Comparison of ENCODE assay signal across 8 cellular contexts in genomic region chrX:153971124-153971631, GRCh38. TPM values are rescaled to one million over a fixed set of nuclear protein-coding genes. Genes with fewer than 3 reads are reported as not detected.
DNase-seq lines count a peak whose midpoint lies in the region; ATAC-seq, FAIRE-seq and TF ChIP-seq lines count a peak whose summit lies in the region.

No MANE protein-coding gene starts in this region.

- no peaks in the 10 kb centered on the region for H3K9me3 Mint-ChIP-seq in activated CD8-positive, alpha-beta memory T cell treated with anti-CD3 and anti-CD28 coated beads, Interleukin-2, amount 10 ng/mL, durations not matched to agents 7 days and 5 days (ENCODE audit: low read depth)

- no peaks in the 10 kb centered on the region for H3K9me3 ChIP-seq in BLaER1 treated with 17β-estradiol and CSF1 and Interleukin-3, amounts not matched to agents 10 nM and 100 nM (replicated peaks in 1 of 11)
- H3K9me3 ChIP-seq in H1 (ENCODE audit: insufficient read depth in 2 of 2, low read depth in 1 of 2, low read length in 1 of 2) (no peaks in the 10 kb centered on the region), mesodermal cell (ENCODE audit: control insufficient read depth, low read length) (no peaks in the 10 kb centered on the region)

- peak overlapping the region; percentile 93 to 100 (median 99) for H3K27ac ChIP-seq in BLaER1 treated with 17β-estradiol and CSF1 and Interleukin-3, amounts not matched to agents 10 nM and 100 nM
- peak overlapping the region; percentile 99 for H3K27ac ChIP-seq in H1 (ENCODE audit: low read depth, low read length)
- H3K27ac ChIP-seq in mesodermal cell (ENCODE audit: low read depth, low read length, severe bottlenecking) = peak overlapping the region; percentile 100

- ATAC-seq in GM19351 (IDR thresholded peaks at IDR 0.05; ENCODE audit: unreplicated experiment) = peak; percentile 37
- peak; percentile 31 for ATAC-seq in HG03571 (IDR thresholded peaks at IDR 0.05; ENCODE audit: unreplicated experiment)
- ATAC-seq in activated CD8-positive, alpha-beta memory T cell treated with anti-CD3 and anti-CD28 coated beads, Interleukin-2, amount 10 ng/mL, durations not matched to agents 7 days and 5 days = peak; percentile 40

- no peak overlapping the region for H2BK15ac ChIP-seq in H1 (ENCODE audit: low read length)

- no peak for FAIRE-seq in H1 (lab: Jason Lieb, UNC)

- H2BK20ac ChIP-seq in H1 (ENCODE audit: low read length) = no peak overlapping the region

- peak overlapping the region; percentile 98 for H3K4ac ChIP-seq in H1 (replicated peaks; ENCODE audit: insufficient read length, low read depth, low read length)

- peak overlapping the region; percentile 82 to 92 (median 89) for H3K4me2 ChIP-seq in BLaER1 treated with 17β-estradiol and CSF1 and Interleukin-3, amounts not matched to agents 10 nM and 100 nM
- H3K4me2 ChIP-seq in H1 (ENCODE audit: insufficient read depth in 1 of 2, low read depth in 2 of 2, low read length in 2 of 2) = peak overlapping the region; percentile 66 to 69

- TF ChIP-seq POLR2A in H1 (IDR thresholded peaks at IDR 0.05; ENCODE audit: control extremely low read depth in 1 of 2, low read depth in 2 of 2, low read length in 2 of 2) = 0 out of 3 replicates have a peak, but pooled peaks of 1 of the 2 experiments have one; percentile 52

- no peak overlapping the region for H3K23ac ChIP-seq in H1 (ENCODE audit: insufficient read length)

- H4K91ac ChIP-seq in H1 (replicated peaks; ENCODE audit: insufficient read length, low read length) = peak overlapping the region; percentile 100

- H3K23me2 ChIP-seq in H1 (ENCODE audit: low read depth, low read length) = peaks cover 8% of the 10 kb centered on the region; the same call in 1 of the 2 replicates

- H2AFZ ChIP-seq in H1 (ENCODE audit: low read length) = no peak overlapping the region

- TF ChIP-seq EP300 in H1 (IDR thresholded peaks at IDR 0.05; ENCODE audit: borderline replicate concordance in 1 of 2, low read depth in 2 of 2, low read length in 2 of 2) = no peak

- POLR2A ChIA-PET in H1 (lab: Charles Lee; ENCODE audit: partially characterized antibody) = interaction anchor here (0.6 to 4.6 kb wide), 35 partner anchors 9 to 399 kb away, joined by 3 to 43 read pairs (median 4); partner anchors contain the start of genes ARHGAP4, IRAK1, L1CAM and SRPK3

- peak overlapping the region; percentile 100 for H3K27ac Mint-ChIP-seq in activated CD8-positive, alpha-beta memory T cell treated with anti-CD3 and anti-CD28 coated beads, Interleukin-2, amount 10 ng/mL, durations not matched to agents 7 days and 5 days

- H3K27me3 Mint-ChIP-seq in activated CD8-positive, alpha-beta memory T cell treated with anti-CD3 and anti-CD28 coated beads, Interleukin-2, amount 10 ng/mL, durations not matched to agents 7 days and 5 days = no peaks in the 10 kb centered on the region

- H2AK5ac ChIP-seq in H1 (ENCODE audit: low read depth, low read length) = peak overlapping the region; percentile 90; the same call in 1 of the 2 replicates

- H3K9ac ChIP-seq in BLaER1 treated with 17β-estradiol and CSF1 and Interleukin-3, amounts not matched to agents 10 nM and 100 nM = peak overlapping the region; percentile 92 to 100 (median 98)
- peak overlapping the region; percentile 95 to 100 (median 99) for H3K9ac ChIP-seq in H1 (replicated peaks in 1 of 4; ENCODE audit: extremely low read depth in 1 of 4, low read depth in 3 of 4, low read length in 3 of 4)

- peak overlapping the region; percentile 99; the same call in 1 of the 2 replicates for H2BK12ac ChIP-seq in H1 (ENCODE audit: low read depth, low read length)

- peaks cover 0 to 22% (median 0%) of the 10 kb centered on the region in 11 experiments; a peak in 6 of 22 replicates for H3K36me3 ChIP-seq in BLaER1 treated with 17β-estradiol and CSF1 and Interleukin-3, amounts not matched to agents 10 nM and 100 nM
- H3K36me3 ChIP-seq in H1 (ENCODE audit: control insufficient read depth in 2 of 4, insufficient read depth in 4 of 4, low read length in 3 of 4) (no peaks in the 10 kb centered on the region), mesodermal cell (ENCODE audit: control insufficient read depth, insufficient read depth, low read length) (peaks cover 18% of the 10 kb centered on the region)

- no peak for TF ChIP-seq RAD21 in H1 (IDR thresholded peaks at IDR 0.05 in 1 of 2, conservative IDR thresholded peaks at IDR 0.05 in 1 of 2; ENCODE audit: low read depth in 2 of 2, low read length in 2 of 2)

- peak overlapping the region; percentile 97 for H3K56ac ChIP-seq in H1 (replicated peaks; ENCODE audit: insufficient read length, low read depth, low read length)

- H2BK120ac ChIP-seq in H1 (replicated peaks; ENCODE audit: low read depth, low read length) = peak overlapping the region; percentile 83

- peaks cover 35 to 45% of the 10 kb centered on the region in 2 experiments for H3K79me2 ChIP-seq in H1 (ENCODE audit: control insufficient read depth in 1 of 2, insufficient read depth in 2 of 2, low read length in 2 of 2)

- peaks cover 67 to 74% (median 69%) of the 10 kb centered on the region in 11 experiments for H3K27me3 ChIP-seq in BLaER1 treated with 17β-estradiol and CSF1 and Interleukin-3, amounts not matched to agents 10 nM and 100 nM
- no peaks in the 10 kb centered on the region for H3K27me3 ChIP-seq in H1 (replicated peaks in 1 of 4; ENCODE audit: control insufficient read depth in 3 of 4, extremely low read depth in 1 of 4, insufficient read depth in 3 of 4, low read length in 3 of 4)

- H3K18ac ChIP-seq in H1 (ENCODE audit: extremely low read depth, low read length) = peak overlapping the region; percentile 96

- peak overlapping the region; percentile 95 for H3K4me3 Mint-ChIP-seq in activated CD8-positive, alpha-beta memory T cell treated with anti-CD3 and anti-CD28 coated beads, Interleukin-2, amount 10 ng/mL, durations not matched to agents 7 days and 5 days

- no peak overlapping the region for H3K14ac ChIP-seq in H1 (ENCODE audit: insufficient read length)

- peaks cover 2% of the 10 kb centered on the region; the same call in 1 of the 2 replicates for H3K79me1 ChIP-seq in H1 (ENCODE audit: low read depth, low read length)

- peak overlapping the region; percentile 72 to 97 (median 86) for H3K4me3 ChIP-seq in BLaER1 treated with 17β-estradiol and CSF1 and Interleukin-3, amounts not matched to agents 10 nM and 100 nM
- H3K4me3 ChIP-seq in H1 (ENCODE audit: extremely low read depth in 1 of 4, insufficient read depth in 2 of 4, low read depth in 3 of 4, low read length in 4 of 4) = peak overlapping the region; percentile 92 to 99 (median 95)
- peak overlapping the region; percentile 62 for H3K4me3 ChIP-seq in mesodermal cell (ENCODE audit: extremely low read depth, insufficient read depth, low read length, poor library complexity, severe bottlenecking)

- H3K4me1 ChIP-seq in BLaER1 treated with 17β-estradiol and CSF1 and Interleukin-3, amounts not matched to agents 10 nM and 100 nM = peaks cover 53 to 69% (median 58%) of the 10 kb centered on the region in 10 experiments
- H3K4me1 ChIP-seq in H1 (replicated peaks in 1 of 4; ENCODE audit: control insufficient read depth in 3 of 4, insufficient read depth in 4 of 4, low read length in 3 of 4) = peaks cover 4 to 26% (median 15%) of the 10 kb centered on the region in 4 experiments
- peaks cover 25% of the 10 kb centered on the region for H3K4me1 ChIP-seq in mesodermal cell (ENCODE audit: control insufficient read depth, insufficient read depth, low read length, poor library complexity, severe bottlenecking)

- H3K36me3 Mint-ChIP-seq in activated CD8-positive, alpha-beta memory T cell treated with anti-CD3 and anti-CD28 coated beads, Interleukin-2, amount 10 ng/mL, durations not matched to agents 7 days and 5 days = peaks cover 24% of the 10 kb centered on the region

- 0% methylated on average over 14 of the region's 52 CpGs; no CpG with 5 or more reads in 1 of the 2 experiments for WGBS in H1 (ENCODE audit: extremely low coverage in 1 of 2, insufficient coverage in 1 of 2, insufficient read length in 1 of 2, insufficient replicate concordance in 2 of 2, low coverage in 1 of 2, low lambda C conversion rate in 2 of 2, missing lambda C conversion rate in 1 of 2), 2 experiments
- WGBS in mesodermal cell (ENCODE audit: insufficient coverage in 2 of 2), 2 experiments = 0% methylated on average over 7 to 26 of the region's 52 CpGs

- peak overlapping the region; percentile 100 for H4K8ac ChIP-seq in H1 (ENCODE audit: extremely low read depth, insufficient read depth, low read length)

- peaks cover 65 to 87% (median 76%) of the 10 kb centered on the region in 11 experiments; a peak in 21 of 22 replicates for H4K20me1 ChIP-seq in BLaER1 treated with 17β-estradiol and CSF1 and Interleukin-3, amounts not matched to agents 10 nM and 100 nM
- H4K20me1 ChIP-seq in H1 (replicated peaks in 1 of 2; ENCODE audit: control insufficient read depth in 1 of 2, insufficient read depth in 2 of 2, low read length in 2 of 2) = peaks cover 18 to 23% of the 10 kb centered on the region in 2 experiments

- CTCF ChIA-PET in activated CD8-positive, alpha-beta memory T cell treated with anti-CD3 and anti-CD28 coated beads, Interleukin-2, amount 10 ng/mL, durations not matched to agents 7 days and 5 days (lab: Charles Lee) = interaction anchor here (0.8 to 5.7 kb wide), 6 partner anchors 9 to 428 kb away, joined by 3 to 49 read pairs (median 4); partner anchors contain the start of genes ARHGAP4, PLXNB3 and RPL10
- CTCF ChIA-PET in H1 (lab: Charles Lee; ENCODE audit: partially characterized antibody) = interaction anchor here (2.5 to 11.2 kb wide), 2 partner anchors 23 to 42 kb away, joined by 8 to 102 read pairs; partner anchors contain the start of gene RENBP

- H3K4me1 Mint-ChIP-seq in activated CD8-positive, alpha-beta memory T cell treated with anti-CD3 and anti-CD28 coated beads, Interleukin-2, amount 10 ng/mL, durations not matched to agents 7 days and 5 days = peaks cover 35% of the 10 kb centered on the region

- DNase-seq in NOMO-1 (lab: John Stamatoyannopoulos, UW; ENCODE audit: unreplicated experiment in 2 of 2) (peak; percentile 80 to 93), H1 (ENCODE audit: low read depth in 1 of 2, low spot score in 2 of 2) (peak in 1 of 2 experiments; percentile 76)
- peak; percentile 92 for DNase-seq in activated CD8-positive, alpha-beta memory T cell treated with anti-CD3 and anti-CD28 coated beads, Interleukin-2, amount 10 ng/mL, durations not matched to agents 7 days and 5 days
- peak; percentile 50 for DNase-seq in stimulated activated CD8-positive, alpha-beta memory T cell treated with anti-CD3 and anti-CD28 coated beads, Interleukin-15, amount 100 ng/mL, for 24 hours (ENCODE audit: low read depth)

- TF ChIP-seq CTCF in H1 (IDR thresholded peaks at IDR 0.05; ENCODE audit: control extremely low read depth in 1 of 3, insufficient read depth in 1 of 3, low read depth in 1 of 3, low read length in 3 of 3) = no peak

- peak overlapping the region; percentile 96 for H4K5ac ChIP-seq in H1 (ENCODE audit: insufficient read length, low read depth, low read length)

- peak overlapping the region; percentile 99 for H2BK5ac ChIP-seq in H1 (ENCODE audit: low read depth, low read length)

RNA-seq across cellular contexts. Expression of gene HCFC1, which starts 0.4 kb away (rescaled TPM):
- total RNA-seq in activated CD8-positive, alpha-beta memory T cell treated with anti-CD3 and anti-CD28 coated beads, Interleukin-2, amount 10 ng/mL, durations not matched to agents 7 days and 5 days = 100 to 1,000 TPM; 136 to 138 TPM
- 117 and 120 TPM in 2 replicates for total RNA-seq in H1 (2021; fragmentation: NEBNext Ultra II Directional; extraction: Animal tissue kit (Norgen Biotek cat#: 25700))
- 24.9 and 44.8 TPM in 2 replicates for polyA plus RNA-seq in H1 (2011; rRNA removed)
- 19.1 TPM for polyA plus RNA-seq in H1 (2011; cell fraction: cytosol; rRNA removed)
- polyA plus RNA-seq in H1 (2011; cell fraction: nucleus; rRNA removed) = 58.3 TPM
- polyA plus RNA-seq in H1 (2012, experiment 1 of 2) = 68.3 to 93.0 TPM (median 82.4 TPM) in 4 replicates
- polyA plus RNA-seq in H1 (2012, experiment 2 of 2) = 84.1 TPM
- 56.8 TPM for polyA plus RNA-seq in H1 (2013, experiment 1 of 2)
- 47.2 TPM for polyA plus RNA-seq in H1 (2013, experiment 2 of 2)
- 20.7 TPM in 2 replicates for polyA minus RNA-seq in H1 (2011; rRNA and poly(A)+ RNA removed)
- 67.4 TPM for polyA minus RNA-seq in H1 (2011; cell fraction: cytosol; rRNA and poly(A)+ RNA removed)
- 37.2 TPM for polyA minus RNA-seq in H1 (2011; cell fraction: nucleus; rRNA and poly(A)+ RNA removed)
- polyA plus RNA-seq in mesodermal cell (2013, experiment 1 of 2) = 53.1 TPM
- polyA plus RNA-seq in mesodermal cell (2013, experiment 2 of 2) = 39.6 TPM

RNA-seq across cellular contexts. Expression of gene TMEM187, which starts 1.4 kb away (rescaled TPM):
- total RNA-seq in activated CD8-positive, alpha-beta memory T cell treated with anti-CD3 and anti-CD28 coated beads, Interleukin-2, amount 10 ng/mL, durations not matched to agents 7 days and 5 days = 10 to 100 TPM in 1 of 2 experiments, 1 to 10 TPM in 1; 8.6 to 10.7 TPM
- total RNA-seq in H1 (2021; fragmentation: NEBNext Ultra II Directional; extraction: Animal tissue kit (Norgen Biotek cat#: 25700)) = 2.7 and 5.0 TPM in 2 replicates
- polyA plus RNA-seq in H1 (2011; rRNA removed) = 14.5 and 16.2 TPM in 2 replicates
- polyA plus RNA-seq in H1 (2011; cell fraction: cytosol; rRNA removed) = 9.8 TPM
- polyA plus RNA-seq in H1 (2011; cell fraction: nucleus; rRNA removed) = 11.4 TPM
- 3.3 to 5.5 TPM (median 4.3 TPM) in 4 replicates for polyA plus RNA-seq in H1 (2012, experiment 1 of 2)
- 4.9 TPM for polyA plus RNA-seq in H1 (2012, experiment 2 of 2)
- 5.0 TPM for polyA plus RNA-seq in H1 (2013, experiment 1 of 2)
- polyA plus RNA-seq in H1 (2013, experiment 2 of 2) = 5.3 TPM
- polyA minus RNA-seq in H1 (2011; rRNA and poly(A)+ RNA removed) = 5.1 and 5.4 TPM in 2 replicates
- polyA minus RNA-seq in H1 (2011; cell fraction: cytosol; rRNA and poly(A)+ RNA removed) = 2.9 TPM
- 3.2 TPM for polyA minus RNA-seq in H1 (2011; cell fraction: nucleus; rRNA and poly(A)+ RNA removed)
- 8.6 TPM for polyA plus RNA-seq in mesodermal cell (2013, experiment 1 of 2)
- polyA plus RNA-seq in mesodermal cell (2013, experiment 2 of 2) = 6.0 TPM

RNA-seq across cellular contexts. Expression of gene RENBP, which starts 26.7 kb away (rescaled TPM):
- 1 to 10 TPM; 6.8 to 7.5 TPM for total RNA-seq in activated CD8-positive, alpha-beta memory T cell treated with anti-CD3 and anti-CD28 coated beads, Interleukin-2, amount 10 ng/mL, durations not matched to agents 7 days and 5 days
- total RNA-seq in H1 (2021; fragmentation: NEBNext Ultra II Directional; extraction: Animal tissue kit (Norgen Biotek cat#: 25700)) = 11.9 and 12.4 TPM in 2 replicates
- 21.8 and 26.5 TPM in 2 replicates for polyA plus RNA-seq in H1 (2011; rRNA removed)
- polyA plus RNA-seq in H1 (2011; cell fraction: cytosol; rRNA removed) = 27.0 TPM
- polyA plus RNA-seq in H1 (2011; cell fraction: nucleus; rRNA removed) = 34.6 TPM
- 10.0 to 21.2 TPM (median 17.8 TPM) in 4 replicates for polyA plus RNA-seq in H1 (2012, experiment 1 of 2)
- polyA plus RNA-seq in H1 (2012, experiment 2 of 2) = 7.8 TPM
- polyA plus RNA-seq in H1 (2013, experiment 1 of 2) = 6.4 TPM
- polyA plus RNA-seq in H1 (2013, experiment 2 of 2) = 4.9 TPM
- polyA minus RNA-seq in H1 (2011; rRNA and poly(A)+ RNA removed) = 5.5 and 9.2 TPM in 2 replicates
- polyA minus RNA-seq in H1 (2011; cell fraction: cytosol; rRNA and poly(A)+ RNA removed) = 4.0 TPM
- 6.6 TPM for polyA minus RNA-seq in H1 (2011; cell fraction: nucleus; rRNA and poly(A)+ RNA removed)
- 10.9 TPM for polyA plus RNA-seq in mesodermal cell (2013, experiment 1 of 2)
- polyA plus RNA-seq in mesodermal cell (2013, experiment 2 of 2) = 7.8 TPM

RNA-seq across cellular contexts. Expression of gene NAA10, which starts 36.3 kb away (rescaled TPM):
- total RNA-seq in activated CD8-positive, alpha-beta memory T cell treated with anti-CD3 and anti-CD28 coated beads, Interleukin-2, amount 10 ng/mL, durations not matched to agents 7 days and 5 days = 100 to 1,000 TPM in 1 of 2 experiments, 10 to 100 TPM in 1; 92.8 to 115 TPM
- total RNA-seq in H1 (2021; fragmentation: NEBNext Ultra II Directional; extraction: Animal tissue kit (Norgen Biotek cat#: 25700)) = 98.1 and 98.8 TPM in 2 replicates
- 80.4 and 119 TPM in 2 replicates for polyA plus RNA-seq in H1 (2011; rRNA removed)
- 119 TPM for polyA plus RNA-seq in H1 (2011; cell fraction: cytosol; rRNA removed)
- 118 TPM for polyA plus RNA-seq in H1 (2011; cell fraction: nucleus; rRNA removed)
- 97.2 to 140 TPM (median 123 TPM) in 4 replicates for polyA plus RNA-seq in H1 (2012, experiment 1 of 2)
- polyA plus RNA-seq in H1 (2012, experiment 2 of 2) = 131 TPM
- polyA plus RNA-seq in H1 (2013, experiment 1 of 2) = 119 TPM
- 110 TPM for polyA plus RNA-seq in H1 (2013, experiment 2 of 2)
- 52.7 and 54.6 TPM in 2 replicates for polyA minus RNA-seq in H1 (2011; rRNA and poly(A)+ RNA removed)
- polyA minus RNA-seq in H1 (2011; cell fraction: cytosol; rRNA and poly(A)+ RNA removed) = 42.9 TPM
- 50.2 TPM for polyA minus RNA-seq in H1 (2011; cell fraction: nucleus; rRNA and poly(A)+ RNA removed)
- 107 TPM for polyA plus RNA-seq in mesodermal cell (2013, experiment 1 of 2)
- 95.7 TPM for polyA plus RNA-seq in mesodermal cell (2013, experiment 2 of 2)

RNA-seq across cellular contexts. Expression of gene ARHGAP4, which starts 45.1 kb away (rescaled TPM):
- total RNA-seq in activated CD8-positive, alpha-beta memory T cell treated with anti-CD3 and anti-CD28 coated beads, Interleukin-2, amount 10 ng/mL, durations not matched to agents 7 days and 5 days = 100 to 1,000 TPM; 188 to 300 TPM
- total RNA-seq in H1 (2021; fragmentation: NEBNext Ultra II Directional; extraction: Animal tissue kit (Norgen Biotek cat#: 25700)) = 25.9 and 26.0 TPM in 2 replicates
- 23.9 and 42.4 TPM in 2 replicates for polyA plus RNA-seq in H1 (2011; rRNA removed)
- polyA plus RNA-seq in H1 (2011; cell fraction: cytosol; rRNA removed) = 27.6 TPM
- polyA plus RNA-seq in H1 (2011; cell fraction: nucleus; rRNA removed) = 149 TPM
- polyA plus RNA-seq in H1 (2012, experiment 1 of 2) = 10.6 to 29.1 TPM (median 24.4 TPM) in 4 replicates
- polyA plus RNA-seq in H1 (2012, experiment 2 of 2) = 21.7 TPM
- 27.8 TPM for polyA plus RNA-seq in H1 (2013, experiment 1 of 2)
- 26.3 TPM for polyA plus RNA-seq in H1 (2013, experiment 2 of 2)
- 9.9 and 11.1 TPM in 2 replicates for polyA minus RNA-seq in H1 (2011; rRNA and poly(A)+ RNA removed)
- 32.3 TPM for polyA minus RNA-seq in H1 (2011; cell fraction: cytosol; rRNA and poly(A)+ RNA removed)
- polyA minus RNA-seq in H1 (2011; cell fraction: nucleus; rRNA and poly(A)+ RNA removed) = 31.3 TPM
- 18.2 TPM for polyA plus RNA-seq in mesodermal cell (2013, experiment 1 of 2)
- polyA plus RNA-seq in mesodermal cell (2013, experiment 2 of 2) = 8.8 TPM
